Comparison of ENCODE assay signal across 27 cellular contexts in genomic region chr12:2672863-2673262, GRCh38.
"Had no signal": no experiment of that assay in that cellular context is flagged by ENCODE, and none has a peak within 500 bp of the region (broad histone marks: within the 10 kb centered on the region; RNA-seq: fewer than 3 reads in every experiment).

No MANE protein-coding gene starts in this region.

- H3K27me3 ChIP-seq: ascending aorta, breast epithelium, cardiac muscle cell, colonic mucosa, dorsolateral prefrontal cortex, esophagus squamous epithelium had no signal

- H3K4me1 Mint-ChIP-seq: activated CD4-positive, alpha-beta memory T cell treated with anti-CD3 and anti-CD28 coated beads, Interleukin-2, amount 10 ng/mL, durations not matched to agents 7 days and 5 days; activated CD4-positive, alpha-beta T cell treated with anti-CD3 and anti-CD28 coated beads, Interleukin-2, amount 10 ng/mL, durations not matched to agents 7 days and 5 days; activated naive CD4-positive, alpha-beta T cell treated with anti-CD3 and anti-CD28 coated beads, Interleukin-2, amount 10 ng/mL, durations not matched to agents 7 days and 5 days; activated naive CD8-positive, alpha-beta T cell treated with anti-CD3 and anti-CD28 coated beads, Interleukin-2, amount 10 ng/mL, durations not matched to agents 7 days and 5 days; activated T-helper 17 cell treated with anti-CD3 and anti-CD28 coated beads, Interleukin-2, amount 50 U/mL, for 72 hours; brain had no signal

- H3K4me3 Mint-ChIP-seq: activated CD4-positive, alpha-beta memory T cell treated with anti-CD3 and anti-CD28 coated beads, Interleukin-2, amount 10 ng/mL, durations not matched to agents 7 days and 5 days; activated CD4-positive, alpha-beta T cell treated with anti-CD3 and anti-CD28 coated beads, Interleukin-2, amount 10 ng/mL, durations not matched to agents 7 days and 5 days; activated naive CD4-positive, alpha-beta T cell treated with anti-CD3 and anti-CD28 coated beads, Interleukin-2, amount 10 ng/mL, durations not matched to agents 7 days and 5 days; activated naive CD8-positive, alpha-beta T cell treated with anti-CD3 and anti-CD28 coated beads, Interleukin-2, amount 10 ng/mL, durations not matched to agents 7 days and 5 days; activated T-cell treated with anti-CD3 and anti-CD28 coated beads, Interleukin-2, amount 50 U/mL, for 4 hours; activated T-helper 17 cell treated with anti-CD3 and anti-CD28 coated beads, Interleukin-2, amount 50 U/mL, for 72 hours; brain; dendritic cell treated with granulocyte-macrophage colony-stimulating factor and Interleukin-4, amounts not matched to agents 40 ng/mL and 50 ng/mL, for 4 days; effector memory CD8-positive, alpha-beta T cell had no signal

- H3K4me1 ChIP-seq: ascending aorta, breast epithelium, colonic mucosa, esophagus squamous epithelium had no signal

- H3K4me3 ChIP-seq: ascending aorta, breast epithelium, cardiac muscle cell, colonic mucosa, dorsolateral prefrontal cortex, esophagus squamous epithelium, SK-N-MC had no signal

- H3K27me3 Mint-ChIP-seq: activated CD4-positive, alpha-beta memory T cell treated with anti-CD3 and anti-CD28 coated beads, Interleukin-2, amount 10 ng/mL, durations not matched to agents 7 days and 5 days; activated CD4-positive, alpha-beta T cell treated with anti-CD3 and anti-CD28 coated beads, Interleukin-2, amount 10 ng/mL, durations not matched to agents 7 days and 5 days; activated naive CD4-positive, alpha-beta T cell treated with anti-CD3 and anti-CD28 coated beads, Interleukin-2, amount 10 ng/mL, durations not matched to agents 7 days and 5 days; activated naive CD8-positive, alpha-beta T cell treated with anti-CD3 and anti-CD28 coated beads, Interleukin-2, amount 10 ng/mL, durations not matched to agents 7 days and 5 days; activated T-helper 17 cell treated with anti-CD3 and anti-CD28 coated beads, Interleukin-2, amount 50 U/mL, for 72 hours; brain; dendritic cell treated with granulocyte-macrophage colony-stimulating factor and Interleukin-4, amounts not matched to agents 40 ng/mL and 50 ng/mL, for 4 days; effector memory CD8-positive, alpha-beta T cell had no signal

- H3K36me3 ChIP-seq: breast epithelium, colonic mucosa had no signal

- DNase-seq: activated CD4-positive, alpha-beta memory T cell treated with anti-CD3 and anti-CD28 coated beads, Interleukin-2, amount 10 ng/mL, durations not matched to agents 7 days and 5 days; activated CD4-positive, alpha-beta T cell treated with anti-CD3 and anti-CD28 coated beads for 4 hours; activated CD4-positive, alpha-beta T cell treated with anti-CD3 and anti-CD28 coated beads, Interleukin-2, amount 10 ng/mL, durations not matched to agents 7 days and 5 days; activated CD4-positive, alpha-beta T cell treated with anti-CD3 and anti-CD28 coated beads, Interleukin-2, amount 50 U/mL, for 4 hours; activated CD4-positive, CD25-positive, alpha-beta regulatory T cell; activated effector memory CD4-positive, alpha-beta T cell treated with Interleukin-2 at 50 U/mL for 16 hours; activated naive CD4-positive, alpha-beta T cell treated with anti-CD3 and anti-CD28 coated beads, Interleukin-2, amount 10 ng/mL, durations not matched to agents 7 days and 5 days; activated naive CD8-positive, alpha-beta T cell treated with anti-CD3 and anti-CD28 coated beads, Interleukin-2, amount 10 ng/mL, durations not matched to agents 7 days and 5 days; activated T-cell treated with anti-CD3 and anti-CD28 coated beads, Interleukin-2, amount 50 U/mL, for 4 hours; central memory CD4-positive, alpha-beta T cell; cerebellar nuclear complex; colonic mucosa; effector CD4-positive, alpha-beta T cell; effector memory CD8-positive, alpha-beta T cell; esophagus squamous epithelium; foreskin melanocyte; T-helper 2 cell had no signal

- H3K9me3 ChIP-seq: ascending aorta, breast epithelium, colonic mucosa, esophagus squamous epithelium had no signal

- H3K36me3 Mint-ChIP-seq: activated naive CD4-positive, alpha-beta T cell treated with anti-CD3 and anti-CD28 coated beads, Interleukin-2, amount 10 ng/mL, durations not matched to agents 7 days and 5 days; activated naive CD4-positive, alpha-beta T cell treated with anti-CD3 and anti-CD28 coated beads, Interleukin-2, amount 50 U/mL, for 72 hours; activated naive CD8-positive, alpha-beta T cell treated with anti-CD3 and anti-CD28 coated beads, Interleukin-2, amount 10 ng/mL, durations not matched to agents 7 days and 5 days had no signal

- H3K27ac Mint-ChIP-seq: activated CD4-positive, alpha-beta memory T cell treated with anti-CD3 and anti-CD28 coated beads, Interleukin-2, amount 10 ng/mL, durations not matched to agents 7 days and 5 days; activated CD4-positive, alpha-beta T cell treated with anti-CD3 and anti-CD28 coated beads, Interleukin-2, amount 10 ng/mL, durations not matched to agents 7 days and 5 days; activated naive CD4-positive, alpha-beta T cell treated with anti-CD3 and anti-CD28 coated beads, Interleukin-2, amount 10 ng/mL, durations not matched to agents 7 days and 5 days; activated naive CD4-positive, alpha-beta T cell treated with anti-CD3 and anti-CD28 coated beads, Interleukin-2, amount 50 U/mL, for 72 hours; activated naive CD8-positive, alpha-beta T cell treated with anti-CD3 and anti-CD28 coated beads, Interleukin-2, amount 10 ng/mL, durations not matched to agents 7 days and 5 days; activated T-helper 17 cell treated with anti-CD3 and anti-CD28 coated beads, Interleukin-2, amount 50 U/mL, for 72 hours; brain; dendritic cell treated with granulocyte-macrophage colony-stimulating factor and Interleukin-4, amounts not matched to agents 40 ng/mL and 50 ng/mL, for 4 days; effector memory CD8-positive, alpha-beta T cell had no signal

- ATAC-seq: activated naive CD4-positive, alpha-beta T cell treated with anti-CD3 and anti-CD28 coated beads, Interleukin-2, amount 50 U/mL, for 72 hours; activated T-cell treated with anti-CD3 and anti-CD28 coated beads, Interleukin-2, amount 50 U/mL, for 4 hours; activated T-helper 17 cell treated with anti-CD3 and anti-CD28 coated beads, Interleukin-2, amount 50 U/mL, for 72 hours; effector memory CD8-positive, alpha-beta T cell had no signal

- H3K9me3 Mint-ChIP-seq: activated CD4-positive, alpha-beta memory T cell treated with anti-CD3 and anti-CD28 coated beads, Interleukin-2, amount 10 ng/mL, durations not matched to agents 7 days and 5 days; activated CD4-positive, alpha-beta T cell treated with anti-CD3 and anti-CD28 coated beads, Interleukin-2, amount 10 ng/mL, durations not matched to agents 7 days and 5 days; activated naive CD4-positive, alpha-beta T cell treated with anti-CD3 and anti-CD28 coated beads, Interleukin-2, amount 10 ng/mL, durations not matched to agents 7 days and 5 days; activated naive CD4-positive, alpha-beta T cell treated with anti-CD3 and anti-CD28 coated beads, Interleukin-2, amount 50 U/mL, for 72 hours; activated naive CD8-positive, alpha-beta T cell treated with anti-CD3 and anti-CD28 coated beads, Interleukin-2, amount 10 ng/mL, durations not matched to agents 7 days and 5 days; activated T-cell treated with anti-CD3 and anti-CD28 coated beads, Interleukin-2, amount 50 U/mL, for 4 hours; activated T-helper 17 cell treated with anti-CD3 and anti-CD28 coated beads, Interleukin-2, amount 50 U/mL, for 72 hours; brain; dendritic cell treated with granulocyte-macrophage colony-stimulating factor and Interleukin-4, amounts not matched to agents 40 ng/mL and 50 ng/mL, for 4 days; effector memory CD8-positive, alpha-beta T cell had no signal

- H3K27ac ChIP-seq: ascending aorta, breast epithelium, cardiac muscle cell, colonic mucosa, epithelial cell of prostate, esophagus squamous epithelium, SK-N-MC had no signal
